ENCODE assay signal across 19 cellular contexts in the genomic region with DNA sequence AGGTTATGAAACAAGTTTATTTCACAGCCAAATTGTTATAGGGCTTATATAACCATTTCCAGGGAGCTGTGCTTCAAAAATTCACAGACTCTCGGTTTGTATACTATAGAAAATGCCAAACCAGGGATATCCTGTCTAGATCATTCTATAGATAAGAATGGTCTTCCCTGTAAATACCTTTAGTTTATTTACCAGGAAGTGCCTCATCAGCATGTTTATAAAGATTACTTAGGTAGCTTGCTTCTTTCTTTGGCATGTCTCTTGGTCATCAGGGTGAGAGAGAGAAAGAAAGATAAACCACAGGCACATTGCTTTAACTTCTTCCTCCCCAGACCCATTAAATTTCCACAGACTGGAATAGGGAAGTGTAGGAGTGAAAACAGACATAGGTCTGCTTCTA.
"Had no signal": no experiment of that assay in that cellular context is flagged by ENCODE, and none has a peak within 500 bp of the region (broad histone marks: within the 10 kb centered on the region; RNA-seq: fewer than 3 reads in every experiment).

No MANE protein-coding gene starts in this region.

- H3K27ac Mint-ChIP-seq: activated T-cell treated with anti-CD3 and anti-CD28 coated beads, Interleukin-2, amount 50 U/mL, for 72 hours; immature natural killer cell; memory B cell; natural killer cell treated with Interleukin-12 subunit alpha and Interleukin-12 subunit beta and Interleukin-15 and Interleukin-18, amount 100 ng/mL, for 72 hours; stimulated activated memory B cell treated with anti-CD40 and anti-IgM and Interleukin-4, amounts not matched to agents 10 μg/mL and 1 μg/mL and 100 μg/mL, for 72 hours had no signal

- FAIRE-seq: astrocyte had no signal

- H3K9ac ChIP-seq: parathyroid adenoma had no signal

- H3K9me3 ChIP-seq: adrenal gland, breast epithelium, testis, upper lobe of left lung had no signal

- H3K36me3 Mint-ChIP-seq: immature natural killer cell; memory B cell; natural killer cell treated with Interleukin-12 subunit alpha and Interleukin-12 subunit beta and Interleukin-15 and Interleukin-18, amount 100 ng/mL, for 72 hours had no signal

- H3K4me3 ChIP-seq: adrenal gland, breast epithelium, esophagus squamous epithelium, testis, upper lobe of left lung had no signal

- H3K4me3 Mint-ChIP-seq: activated T-cell treated with anti-CD3 and anti-CD28 coated beads, Interleukin-2, amount 50 U/mL, for 72 hours; immature natural killer cell; memory B cell; natural killer cell treated with Interleukin-12 subunit alpha and Interleukin-12 subunit beta and Interleukin-15 and Interleukin-18, amount 100 ng/mL, for 72 hours; stimulated activated memory B cell treated with anti-CD40 and anti-IgM and Interleukin-4, amounts not matched to agents 10 μg/mL and 1 μg/mL and 100 μg/mL, for 72 hours had no signal

- ATAC-seq: activated T-cell treated with anti-CD3 and anti-CD28 coated beads, Interleukin-2, amount 50 U/mL, for 72 hours; natural killer cell treated with Interleukin-12 subunit alpha and Interleukin-12 subunit beta and Interleukin-15 and Interleukin-18, amount 100 ng/mL, for 72 hours; sciatic nerve; stimulated activated memory B cell treated with anti-CD40 and anti-IgM and Interleukin-4, amounts not matched to agents 10 μg/mL and 1 μg/mL and 100 μg/mL, for 72 hours had no signal

- H3K4me1 Mint-ChIP-seq: immature natural killer cell; memory B cell; stimulated activated memory B cell treated with anti-CD40 and anti-IgM and Interleukin-4, amounts not matched to agents 10 μg/mL and 1 μg/mL and 100 μg/mL, for 72 hours had no signal

- DNase-seq: activated CD4-positive, alpha-beta T cell treated with anti-CD3 and anti-CD28 coated beads for 1 hour; activated effector memory CD4-positive, alpha-beta T cell treated with anti-CD3 and anti-CD28 coated beads, Interleukin-2, amount 50 U/mL, for 16 hours; activated naive CD4-positive, alpha-beta T cell treated with anti-CD3 and anti-CD28 coated beads, Interleukin-2, amount 50 U/mL, for 16 hours; activated T-cell treated with anti-CD3 and anti-CD28 coated beads, Interleukin-2, amount 50 U/mL, for 72 hours; adrenal gland; cortex of kidney; effector CD8-positive, alpha-beta T cell; esophagus squamous epithelium; immature natural killer cell; stimulated activated CD4-positive, alpha-beta T cell treated with anti-CD3 and anti-CD28 coated beads, Interleukin-4, amount 100 ng/mL, for 4 hours; testis; upper lobe of left lung had no signal

- H3K27me3 ChIP-seq: adrenal gland, breast epithelium, esophagus squamous epithelium, testis, upper lobe of left lung had no signal

- H3K79me2 ChIP-seq: parathyroid adenoma had no signal

- H3K4me1 ChIP-seq: adrenal gland, breast epithelium, esophagus squamous epithelium, parathyroid adenoma, testis, upper lobe of left lung had no signal

- H3K36me3 ChIP-seq: adrenal gland, breast epithelium, esophagus squamous epithelium, upper lobe of left lung had no signal

- H2AFZ ChIP-seq: parathyroid adenoma had no signal

- H3K27ac ChIP-seq: adrenal gland, breast epithelium, esophagus squamous epithelium, parathyroid adenoma, testis, upper lobe of left lung had no signal

- H3K27me3 Mint-ChIP-seq: memory B cell; natural killer cell treated with Interleukin-12 subunit alpha and Interleukin-12 subunit beta and Interleukin-15 and Interleukin-18, amount 100 ng/mL, for 72 hours; stimulated activated memory B cell treated with anti-CD40 and anti-IgM and Interleukin-4, amounts not matched to agents 10 μg/mL and 1 μg/mL and 100 μg/mL, for 72 hours had no signal
